18 cellular contexts compared by ENCODE assay signal in the genomic region with DNA sequence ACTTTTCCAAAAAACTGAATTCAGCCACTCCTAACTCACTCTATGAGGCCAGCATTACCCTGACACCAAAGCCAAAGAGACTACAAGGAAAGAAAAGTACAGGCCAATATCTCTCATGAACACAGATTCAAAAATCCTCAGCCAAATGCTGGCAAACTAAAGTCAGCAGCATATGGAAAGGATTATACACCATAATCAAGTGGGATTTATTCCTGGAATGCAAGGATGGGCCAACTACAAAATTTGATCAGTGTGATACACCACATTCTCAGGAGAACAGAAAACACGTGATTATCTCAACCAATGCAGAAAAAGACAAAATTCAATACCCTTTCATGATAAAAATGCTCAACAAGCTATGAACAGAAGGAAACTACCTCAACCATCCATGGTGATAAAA.
"Had no signal": no experiment of that assay in that cellular context is flagged by ENCODE, and none has a peak within 500 bp of the region (broad histone marks: within the 10 kb centered on the region; RNA-seq: fewer than 3 reads in every experiment).

No MANE protein-coding gene starts in this region.

- H3K4me1 Mint-ChIP-seq: activated naive CD4-positive, alpha-beta T cell treated with anti-CD3 and anti-CD28 coated beads, Interleukin-2, amount 50 U/mL, for 24 hours; activated T-helper 17 cell treated with anti-CD3 and anti-CD28 coated beads, Interleukin-2, amount 50 U/mL, for 72 hours; endodermal cell; memory B cell; natural killer cell; WTC11 had no signal

- H3K27me3 Mint-ChIP-seq: activated naive CD4-positive, alpha-beta T cell treated with anti-CD3 and anti-CD28 coated beads, Interleukin-2, amount 50 U/mL, for 24 hours; activated T-helper 17 cell treated with anti-CD3 and anti-CD28 coated beads, Interleukin-2, amount 50 U/mL, for 72 hours; memory B cell had no signal

- H3K4me3 ChIP-seq: gastroesophageal sphincter, left lung, prostate gland, sigmoid colon, upper lobe of left lung had no signal

- H3K36me3 Mint-ChIP-seq: activated naive CD4-positive, alpha-beta T cell treated with anti-CD3 and anti-CD28 coated beads, Interleukin-2, amount 50 U/mL, for 24 hours; natural killer cell; WTC11 had no signal

- H3K27ac Mint-ChIP-seq: activated naive CD4-positive, alpha-beta T cell treated with anti-CD3 and anti-CD28 coated beads, Interleukin-2, amount 50 U/mL, for 24 hours; activated T-helper 17 cell treated with anti-CD3 and anti-CD28 coated beads, Interleukin-2, amount 50 U/mL, for 72 hours; dendritic cell treated with granulocyte-macrophage colony-stimulating factor and Interleukin-4, amounts not matched to agents 40 ng/mL and 50 ng/mL, for 4 days; endodermal cell; memory B cell; natural killer cell; WTC11 had no signal

- H3K9me3 Mint-ChIP-seq: activated naive CD4-positive, alpha-beta T cell treated with anti-CD3 and anti-CD28 coated beads, Interleukin-2, amount 50 U/mL, for 24 hours; activated T-helper 17 cell treated with anti-CD3 and anti-CD28 coated beads, Interleukin-2, amount 50 U/mL, for 72 hours; natural killer cell had no signal

- H3K4me3 Mint-ChIP-seq: activated naive CD4-positive, alpha-beta T cell treated with anti-CD3 and anti-CD28 coated beads, Interleukin-2, amount 50 U/mL, for 24 hours; activated T-helper 17 cell treated with anti-CD3 and anti-CD28 coated beads, Interleukin-2, amount 50 U/mL, for 72 hours; dendritic cell treated with granulocyte-macrophage colony-stimulating factor and Interleukin-4, amounts not matched to agents 40 ng/mL and 50 ng/mL, for 4 days; endodermal cell; memory B cell; natural killer cell; WTC11 had no signal

- DNase-seq: activated CD4-positive, alpha-beta T cell treated with anti-CD3 and anti-CD28 coated beads for 48 hours; amygdala; brain microvascular endothelial cell; endodermal cell; left lung; natural killer cell; occipital lobe; sigmoid colon; stimulated activated CD4-positive, alpha-beta T cell treated with anti-CD3 and anti-CD28 coated beads, Interleukin-2, amount 100 ng/mL, for 48 hours; stimulated activated naive CD8-positive, alpha-beta T cell treated with anti-CD3 and anti-CD28 coated beads, Interleukin-15, Interleukin-2, amounts not matched to agents 100 U/mL and 50 U/mL, for 24 hours; upper lobe of left lung had no signal

- ATAC-seq: activated T-helper 17 cell treated with anti-CD3 and anti-CD28 coated beads, Interleukin-2, amount 50 U/mL, for 72 hours; gastroesophageal sphincter; left lung; natural killer cell; stimulated activated naive CD8-positive, alpha-beta T cell treated with anti-CD3 and anti-CD28 coated beads, Interleukin-15, Interleukin-2, amounts not matched to agents 100 U/mL and 50 U/mL, for 24 hours; WTC11 had no signal
